Comparison of ENCODE assay signal across 8 cellular contexts in the genomic region with DNA sequence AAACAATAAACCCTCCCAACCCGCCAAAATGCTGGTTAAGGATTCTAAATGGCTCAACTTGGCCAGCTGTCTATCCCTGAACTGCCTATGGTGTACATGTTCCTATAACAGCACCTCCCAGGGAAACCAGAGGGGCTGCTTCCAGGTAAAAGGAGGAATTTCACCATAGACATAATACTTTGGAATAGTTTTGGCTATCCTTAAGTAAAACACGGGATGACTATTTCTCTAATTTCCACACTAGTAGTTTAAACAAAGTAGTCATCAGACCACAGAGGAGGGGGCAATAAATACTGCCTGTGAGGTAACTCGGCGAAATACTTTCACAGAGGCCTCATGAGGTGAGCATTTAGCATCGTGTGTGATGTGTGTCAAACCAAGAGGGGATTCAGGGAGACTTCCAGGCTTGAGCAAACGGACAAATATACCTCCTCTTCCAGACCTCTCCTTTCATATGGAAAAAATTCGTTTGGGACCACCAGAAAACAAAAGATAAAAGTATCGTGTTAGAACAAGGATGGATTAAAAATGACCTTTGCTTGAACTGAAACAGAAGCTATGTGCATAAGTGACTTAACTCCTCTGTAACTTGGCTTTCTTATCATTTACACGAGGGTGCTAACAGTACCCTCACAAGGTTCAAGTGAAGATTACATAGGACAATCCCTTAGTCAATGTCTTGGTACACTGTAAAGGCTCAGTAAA. TPM values are rescaled to one million over a fixed set of nuclear protein-coding genes. Genes with fewer than 3 reads are reported as not detected.
DNase-seq lines count a peak whose midpoint lies in the region; ATAC-seq and TF ChIP-seq lines count a peak whose summit lies in the region.

No MANE protein-coding gene starts in this region.

- peak overlapping the region; percentile 91 for H3K4me3 Mint-ChIP-seq in natural killer cell treated with Interleukin-12 subunit alpha and Interleukin-12 subunit beta and Interleukin-15 and Interleukin-18, amount 100 ng/mL, for 72 hours

- H3K36me3 ChIP-seq in BE2C (no peaks in the 10 kb centered on the region), colonic mucosa (no peaks in the 10 kb centered on the region)

- peak overlapping the region; percentile 87 for H3K4me3 ChIP-seq in BE2C (ENCODE audit: low read depth, low read length)
- peak overlapping the region; percentile 91 for H3K4me3 ChIP-seq in LNCaP clone FGC (ENCODE audit: low read depth, low read length)
- peak overlapping the region; percentile 87 for H3K4me3 ChIP-seq in colonic mucosa

- DNase-seq in BE2C (no peak), LNCaP clone FGC (ENCODE audit: low read depth) (no peak), colonic mucosa (no peak), GM13977 (ENCODE audit: low spot score) (no peak), NCI-H2171 (lab: John Stamatoyannopoulos, UW) (no peak), KBM-7 (no peak)
- no peak for DNase-seq in natural killer cell treated with Interleukin-12 subunit alpha and Interleukin-12 subunit beta and Interleukin-15 and Interleukin-18, amount 100 ng/mL, for 72 hours (ENCODE audit: low spot score)

- H3K4me1 Mint-ChIP-seq in natural killer cell treated with Interleukin-12 subunit alpha and Interleukin-12 subunit beta and Interleukin-15 and Interleukin-18, amount 100 ng/mL, for 72 hours (ENCODE audit: low read depth in 2 of 2): peaks cover 22 to 26% of the 10 kb centered on the region in 2 donors

- H3K27ac Mint-ChIP-seq in natural killer cell treated with Interleukin-12 subunit alpha and Interleukin-12 subunit beta and Interleukin-15 and Interleukin-18, amount 100 ng/mL, for 72 hours: peak overlapping the region; percentile 94 to 95

- H3K27ac ChIP-seq in colonic mucosa: peak overlapping the region; percentile 89

- H3K9me3 Mint-ChIP-seq in natural killer cell treated with Interleukin-12 subunit alpha and Interleukin-12 subunit beta and Interleukin-15 and Interleukin-18, amount 100 ng/mL, for 72 hours: no peaks in the 10 kb centered on the region

- intact Hi-C loops in colonic mucosa (cut with DNase I): no loop called here

- peak overlapping the region; percentile 90 to 97 for H3K9ac ChIP-seq in colonic mucosa (ENCODE audit: low read depth in 2 of 2, low read length in 2 of 2)

- H3K9me3 ChIP-seq in BE2C: no peaks in the 10 kb centered on the region
- no peaks in the 10 kb centered on the region for H3K9me3 ChIP-seq in colonic mucosa

- peaks cover 10 to 13% of the 10 kb centered on the region in 2 donors for H3K27me3 Mint-ChIP-seq in natural killer cell treated with Interleukin-12 subunit alpha and Interleukin-12 subunit beta and Interleukin-15 and Interleukin-18, amount 100 ng/mL, for 72 hours

- in situ Hi-C loops in GM13977 (cut with MboI; ENCODE audit: low pct_unique_long_range_greater_than_20kb, low sequenced_read_pairs, unreplicated experiment) (no loop called here), KBM-7 (cut with MboI; ENCODE audit: low pct_unique_long_range_greater_than_20kb, low sequenced_read_pairs) (no loop called here)

- H3K27me3 ChIP-seq in BE2C (peaks cover 3% of the 10 kb centered on the region; the same call in 1 of the 2 replicates), colonic mucosa (no peaks in the 10 kb centered on the region)

- H3K4me1 ChIP-seq in BE2C (no peaks in the 10 kb centered on the region), colonic mucosa (no peaks in the 10 kb centered on the region)

- TF ChIP-seq CTCF in BE2C (IDR thresholded peaks at IDR 0.05; ENCODE audit: low read depth, low read length) (no peak), LNCaP clone FGC (IDR thresholded peaks at IDR 0.05; ENCODE audit: control insufficient read depth, extremely low read depth, insufficient read depth) (no peak), colonic mucosa (IDR thresholded peaks at IDR 0.05) (no peak), GM13977 (IDR thresholded peaks at IDR 0.05; ENCODE audit: extremely low read depth, insufficient read depth, missing control alignments) (no peak)

- ATAC-seq in natural killer cell treated with Interleukin-12 subunit alpha and Interleukin-12 subunit beta and Interleukin-15 and Interleukin-18, amount 100 ng/mL, for 72 hours: no peak
- no peak for ATAC-seq in HG02981 (IDR thresholded peaks at IDR 0.05; ENCODE audit: unreplicated experiment)

- H3K36me3 Mint-ChIP-seq in natural killer cell treated with Interleukin-12 subunit alpha and Interleukin-12 subunit beta and Interleukin-15 and Interleukin-18, amount 100 ng/mL, for 72 hours: peaks cover 16% of the 10 kb centered on the region

RNA-seq across cellular contexts. Expression of gene XRN2, which starts 1.0 kb away (rescaled TPM):
- 52.3 TPM for polyA plus RNA-seq in BE2C (2012; ENCODE audit: insufficient read depth, insufficient read length, low read depth)
- total RNA-seq in colonic mucosa: 10 to 100 TPM; 39.0 to 41.8 TPM
- total RNA-seq in natural killer cell treated with Interleukin-12 subunit alpha and Interleukin-12 subunit beta and Interleukin-15 and Interleukin-18, amount 100 ng/mL, for 72 hours: 10 to 100 TPM; 62.1 to 68.6 TPM
